ENCODE assay signal across 8 cellular contexts in the genomic region with DNA sequence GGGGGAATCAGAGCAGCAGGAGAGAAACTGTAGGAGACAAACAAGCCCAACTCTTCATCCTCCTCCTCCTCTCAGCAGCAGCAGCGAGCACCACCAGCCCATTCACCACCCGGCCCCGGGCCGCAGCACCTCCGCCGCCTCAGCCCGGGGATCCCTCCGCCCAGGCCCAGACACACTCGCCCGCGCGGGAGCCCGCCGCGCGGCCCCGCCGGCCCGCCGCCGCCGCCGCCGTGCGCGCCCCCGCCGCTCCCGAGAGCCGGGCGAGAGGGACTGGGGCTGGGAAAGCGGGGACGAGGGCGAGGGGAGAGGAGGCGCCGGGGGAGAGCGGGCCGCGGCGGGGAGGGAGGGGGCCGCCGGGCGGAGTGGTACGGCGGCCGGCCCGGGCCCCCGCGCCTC. TPM values are rescaled to one million over a fixed set of nuclear protein-coding genes. Genes with fewer than 3 reads are reported as not detected.
DNase-seq lines count a peak whose midpoint lies in the region; ATAC-seq and TF ChIP-seq lines count a peak whose summit lies in the region.

A gene (minus strand): TSS at position 127 of the 396 bp plus-strand sequence. CDS start 37,235 bp downstream, outside the sequence.

- TF ChIP-seq POLR2A in GM19193 (IDR thresholded peaks at IDR 0.05; ENCODE audit: extremely low read depth, insufficient read depth, insufficient read length): peak; percentile 70
- TF ChIP-seq POLR2A in lower leg skin (IDR thresholded peaks at IDR 0.05): no peak

- DNase-seq in Ammon's horn (ENCODE audit: low spot score) (peak; percentile 88), NCI-H69 (lab: John Stamatoyannopoulos, UW) (peak; percentile 98), dermis microvascular lymphatic vessel endothelial cell (ENCODE audit: low read depth in 2 of 2) (peak; percentile 81 to 93), lower leg skin (ENCODE audit: low spot score in 2 of 2) (peak; percentile 85 to 97)
- DNase-seq in activated CD4-positive, alpha-beta T cell treated with anti-CD3 and anti-CD28 coated beads, Interleukin-2, amount 50 U/mL, for 24 hours (ENCODE audit: low read depth in 1 of 2, low spot score in 1 of 2): peak; percentile 75 to 81
- DNase-seq in stimulated activated CD4-positive, alpha-beta T cell treated with anti-CD3 and anti-CD28 coated beads, TNF-alpha, amount 100 ng/mL, for 24 hours (ENCODE audit: low read depth in 3 of 3): peak; percentile 81 to 88 (median 81)

- TF ChIP-seq CTCF in lower leg skin (IDR thresholded peaks at IDR 0.05): no peak

- peak within 1 kb of the TSS; percentile 77 for H3K4me3 ChIP-seq in lower leg skin (ENCODE audit: low read depth, poor library complexity, severe bottlenecking)

- intact Hi-C loops in lower leg skin (cut with DNase I; ENCODE audit: low total_unique reads): no loop called here

- ATAC-seq in HG03432 (IDR thresholded peaks at IDR 0.05; ENCODE audit: unreplicated experiment): peak; percentile 64

- 0 to 2% methylated on average over 17 to 19 of the region's 49 CpGs for WGBS in lower leg skin, 2 donors

RNA-seq across cellular contexts. Expression of the gene that starts here (rescaled TPM):
- total RNA-seq in dermis microvascular lymphatic vessel endothelial cell: 6.7 TPM in 2 replicates
- total RNA-seq in lower leg skin: 10 to 100 TPM; 16.4 to 52.4 (median 31.5) TPM

Comparison
In these comparisons a context has a peak if more than half of its experiments do, and no peak if none do; other contexts are left out.
1. Peak in every context shown above with its lines: DNase-seq, ATAC-seq and H3K4me3 ChIP-seq.